25 cellular contexts compared by ENCODE assay signal in the genomic region with DNA sequence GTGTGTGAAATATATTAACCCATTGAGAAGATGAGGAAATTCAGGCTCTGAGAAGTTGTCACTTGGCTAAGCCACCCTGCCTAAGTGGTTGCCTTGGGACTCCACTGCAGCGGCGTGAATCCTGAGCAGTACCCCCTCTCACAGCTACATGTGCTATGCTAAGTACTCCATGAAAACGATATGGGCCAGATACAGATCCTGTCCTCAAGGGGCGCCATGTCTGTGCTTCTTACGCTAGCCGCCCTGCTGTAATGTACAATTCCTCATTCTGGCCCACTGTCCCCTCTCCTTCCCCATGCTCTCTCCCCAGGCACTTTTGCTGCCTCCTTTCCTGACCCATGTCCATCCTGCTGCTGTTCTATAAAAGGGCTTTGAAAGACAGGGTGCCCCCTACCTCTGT.
DNase-seq lines count a peak whose midpoint lies in the region; ATAC-seq, FAIRE-seq and TF ChIP-seq lines count a peak whose summit lies in the region.
"Had no signal": no experiment of that assay in that cellular context is flagged by ENCODE, and none has a peak within 500 bp of the region (broad histone marks: within the 10 kb centered on the region; RNA-seq: fewer than 3 reads in every experiment).

No MANE protein-coding gene starts in this region.

- no peaks in the 10 kb centered on the region for H3K36me3 ChIP-seq in BLaER1
- no peaks in the 10 kb centered on the region for H3K36me3 ChIP-seq in GM23338 (ENCODE audit: insufficient read depth)
- no peaks in the 10 kb centered on the region for H3K36me3 ChIP-seq in K562 (ENCODE audit: control insufficient read depth, insufficient read depth, low read length)
- H3K36me3 ChIP-seq: MG63, Peyer's patch, SJSA1 had no signal

- DNase-seq in GM23338 (ENCODE audit: low spot score) (peak; percentile 83), K562 (ENCODE audit: extremely low read depth in 1 of 4, low spot score in 3 of 4) (peak in 2 of 4 experiments; percentile 6 to 8), iPS-NIHi7 (ENCODE audit: extremely low spot score) (peak; percentile 43), GDM1 (lab: John Stamatoyannopoulos, UW) (no peak), medulla oblongata (ENCODE audit: extremely low spot score) (no peak), NCI-H1048 (lab: John Stamatoyannopoulos, UW) (no peak), islet precursor cell (no peak)
- DNase-seq: C1 segment of cervical spinal cord; CD8-positive, alpha-beta memory T cell; DMS79 treated with DMSO at 0.1 percent for 48 hours; IMR-90; Kasumi-1; MG63; NCI-H1092 treated with DMSO at 0.1 percent for 48 hours; NCI-H146; NCI-H2029 treated with DMSO at 0.1 percent for 48 hours; NCI-H2171 treated with DMSO at 0.1 percent for 48 hours; NCI-H446; NCI-H526 treated with DMSO at 0.1 percent for 48 hours; NK-92 treated with Interleukin-12 subunit alpha and Interleukin-12 subunit beta, amount 100 ng/mL, for 24 hours; Peyer's patch had no signal

- intact Hi-C loops in K562 (cut with micrococcal nuclease) = no loop called here

- no peaks in the 10 kb centered on the region for H3K9me2 ChIP-seq in GM23338 (ENCODE audit: insufficient read depth)

- FAIRE-seq in K562 (lab: Jason Lieb, UNC) = no peak
- FAIRE-seq: A549, HTR-8/SVneo had no signal

- H3K4me2 ChIP-seq in BLaER1 = peak overlapping the region; percentile 58
- H3K4me2 ChIP-seq in GM23338 = no peak overlapping the region
- no peak overlapping the region for H3K4me2 ChIP-seq in K562 (ENCODE audit: insufficient read depth, low read length)
- H3K4me2 ChIP-seq: A549 had no signal

- H3K27me3 Mint-ChIP-seq in GM23338 (ENCODE audit: insufficient read depth, low read depth, poor library complexity) = peaks cover 6% of the 10 kb centered on the region

- H3K4me3 ChIP-seq in BLaER1 (no peak overlapping the region), GM23338 (no peak overlapping the region), K562 (no peak overlapping the region)
- H3K4me3 ChIP-seq: A549, MG63, Peyer's patch, SJSA1 had no signal

- H3K9me3 ChIP-seq in BLaER1 (no peaks in the 10 kb centered on the region), K562 (replicated peaks; ENCODE audit: control insufficient read depth, insufficient read depth, low read depth, low read length) (no peaks in the 10 kb centered on the region)
- H3K9me3 ChIP-seq: A549, MG63, Peyer's patch, SJSA1 had no signal

- TF ChIP-seq EP300 in K562 (IDR thresholded peaks at IDR 0.05; ENCODE audit: low read length) = no peak

- H3K4me1 ChIP-seq in BLaER1 (peaks cover 49% of the 10 kb centered on the region), GM23338 (ENCODE audit: insufficient read depth) (no peaks in the 10 kb centered on the region; the same call in 1 of the 2 replicates), K562 (replicated peaks in 1 of 2; ENCODE audit: control insufficient read depth in 2 of 2, insufficient read depth in 2 of 2, low read length in 2 of 2) (no peaks in the 10 kb centered on the region)
- H3K4me1 ChIP-seq: A549, Peyer's patch, SJSA1 had no signal

- WGBS in K562 (ENCODE audit: insufficient coverage, low coverage, missing lambda C conversion rate) = 0% methylated on average over 2 of the region's 6 CpGs

- no peaks in the 10 kb centered on the region for H3K79me2 ChIP-seq in GM23338 (replicated peaks; ENCODE audit: insufficient read depth)
- no peaks in the 10 kb centered on the region for H3K79me2 ChIP-seq in K562 (ENCODE audit: control insufficient read depth, insufficient read depth, low read length)

- H3K9me3 Mint-ChIP-seq in GM23338 = no peaks in the 10 kb centered on the region
- H3K9me3 Mint-ChIP-seq: CD8-positive, alpha-beta memory T cell had no signal

- TF ChIP-seq CTCF in GM23338 (conservative IDR thresholded peaks at IDR 0.05; ENCODE audit: low read depth in 2 of 2) (peak; percentile 60 to 61), K562 (IDR thresholded peaks at IDR 0.05 in 2 of 3, conservative IDR thresholded peaks at IDR 0.05 in 1 of 3; ENCODE audit: insufficient read depth in 2 of 3, low read depth in 1 of 3, low read length in 3 of 3) (peak; percentile 25 to 40 (median 26); a peak in 4 of 6 replicates)

- no peaks in the 10 kb centered on the region; the same call in 1 of the 2 replicates for H3F3A ChIP-seq in GM23338 (replicated peaks; ENCODE audit: low read depth)

- H3K36me3 Mint-ChIP-seq in GM23338 (ENCODE audit: low read depth) = peaks cover under 1% of the 10 kb centered on the region; the same call in 1 of the 3 replicates
- H3K36me3 Mint-ChIP-seq: CD8-positive, alpha-beta memory T cell had no signal

- no peak for TF ChIP-seq RAD21 in K562 (CRISPR knock-in tag; conservative IDR thresholded peaks at IDR 0.05 in 1 of 2, IDR thresholded peaks at IDR 0.05 in 1 of 2)

- peaks cover 27% of the 10 kb centered on the region; the same call in 2 of the 3 replicates for H3K4me1 Mint-ChIP-seq in GM23338
- H3K4me1 Mint-ChIP-seq: CD8-positive, alpha-beta memory T cell had no signal

- H3K27ac ChIP-seq in BLaER1 = no peak overlapping the region; the same call in 1 of the 2 replicates
- no peak overlapping the region for H3K27ac ChIP-seq in GM23338 (ENCODE audit: low read depth)
- H3K27ac ChIP-seq in K562 (ENCODE audit: extremely low read depth, low read depth, low read length) = no peak overlapping the region
- H3K27ac ChIP-seq: A549, Peyer's patch, SJSA1 had no signal

- BruUV-seq in K562 (replicated peaks; lab: Mats Ljungman, UMichigan) = no TSS peak

- H4K20me1 ChIP-seq in BLaER1 (no peaks in the 10 kb centered on the region), GM23338 (replicated peaks; ENCODE audit: insufficient read depth) (peaks cover 12% of the 10 kb centered on the region; the same call in 1 of the 2 replicates), K562 (replicated peaks; ENCODE audit: control insufficient read depth, insufficient read depth, low read length) (no peaks in the 10 kb centered on the region)

- H3K9me1 ChIP-seq in K562 (ENCODE audit: control insufficient read depth, insufficient read depth, low read length) = no peaks in the 10 kb centered on the region

- POLR2A ChIA-PET in K562 (lab: Yijun Ruan, JAX) = no interaction called here

- in situ Hi-C loops in K562 (cut with MboI) = no loop called here

- no peak for TF ChIP-seq POLR2A in K562 (conservative IDR thresholded peaks at IDR 0.05)

- no peak overlapping the region for H3K4me3 Mint-ChIP-seq in GM23338
- H3K4me3 Mint-ChIP-seq: CD8-positive, alpha-beta memory T cell had no signal

- ATAC-seq in GM23338 (peak; percentile 95), K562 (peak; percentile 73)

- H2AFZ ChIP-seq in GM23338 (no peak overlapping the region), K562 (ENCODE audit: low read depth, low read length) (no peak overlapping the region)

- no peak overlapping the region for H3K27ac Mint-ChIP-seq in GM23338
- H3K27ac Mint-ChIP-seq: CD8-positive, alpha-beta memory T cell had no signal

- H3K27me3 ChIP-seq in BLaER1 (no peaks in the 10 kb centered on the region), GM23338 (ENCODE audit: insufficient read depth) (no peaks in the 10 kb centered on the region), K562 (ENCODE audit: control insufficient read depth in 2 of 2, insufficient read depth in 2 of 2, low read length in 2 of 2) (no peaks in the 10 kb centered on the region)
- H3K27me3 ChIP-seq: MG63, Peyer's patch, SJSA1 had no signal

- CTCF ChIA-PET in K562 (lab: Yijun Ruan, JAX; ENCODE audit: low intra/inter-chr PET ratio) = no interaction called here

- H3K9ac ChIP-seq in BLaER1 = no peak overlapping the region
- H3K9ac ChIP-seq in K562 (ENCODE audit: insufficient read depth in 1 of 2, low read depth in 2 of 2, low read length in 2 of 2) = no peak overlapping the region

TF ChIP-seq in GM23338, 12 proteins besides CTCF, POLR2A, EP300 and RAD21 (continues in another document):
- TF ChIP-seq ZNF331 (CRISPR knock-in tag; IDR thresholded peaks at IDR 0.05; ENCODE audit: low read depth) (no peak), EZH2phosphoT487 (IDR thresholded peaks at IDR 0.05; ENCODE audit: unreplicated experiment) (no peak)

TF ChIP-seq in K562, 482 proteins besides CTCF, POLR2A, EP300 and RAD21 (continues in another document):
- no peak for TF ChIP-seq ZNF695 (CRISPR knock-in tag; IDR thresholded peaks at IDR 0.05)
- TF ChIP-seq HMGN3 (IDR thresholded peaks at IDR 0.05; ENCODE audit: borderline replicate concordance, extremely low read depth, insufficient read length, low read depth, low read length) = no peak
- TF ChIP-seq TRIM28 (IDR thresholded peaks at IDR 0.05) = no peak
- no peak for TF ChIP-seq CTBP1 (IDR thresholded peaks at IDR 0.05; ENCODE audit: borderline replicate concordance)
- no peak for TF ChIP-seq DDX20 (tag; IDR thresholded peaks at IDR 0.05; ENCODE audit: low read depth)
- TF ChIP-seq NEUROD1 (IDR thresholded peaks at IDR 0.05; ENCODE audit: borderline replicate concordance, low read depth, low read length, partially characterized antibody) = no peak
- no peak for TF ChIP-seq NFRKB (IDR thresholded peaks at IDR 0.05; ENCODE audit: low read depth)
- TF ChIP-seq ZNF277 (CRISPR knock-in tag; IDR thresholded peaks at IDR 0.05; ENCODE audit: borderline replicate concordance) = no peak
- TF ChIP-seq ELF4 (CRISPR knock-in tag; IDR thresholded peaks at IDR 0.05) = no peak
- no peak for TF ChIP-seq DIDO1 (tag; IDR thresholded peaks at IDR 0.05; ENCODE audit: low read depth)
- TF ChIP-seq CBX2 (IDR thresholded peaks at IDR 0.05; ENCODE audit: insufficient read depth, low read length, poor library complexity, severe bottlenecking) = no peak
- TF ChIP-seq SNIP1 (IDR thresholded peaks at IDR 0.05; ENCODE audit: low read depth) = no peak
- no peak for TF ChIP-seq KDM4B (IDR thresholded peaks at IDR 0.05; ENCODE audit: borderline replicate concordance in 2 of 2, low read depth in 1 of 2)

Comparison
In these comparisons a context has a peak if more than half of its experiments do, and no peak if none do; other contexts are left out.
1. DNase-seq: peak in GM23338 (single experiment) and iPS-NIHi7 (single experiment); none in GDM1 (single experiment), medulla oblongata (single experiment), NCI-H1048 (single experiment) and islet precursor cell (single experiment).